1 cellular context compared by ENCODE assay signal in genomic region chr11:64358907-64359711, GRCh38.
TF ChIP-seq lines count a peak whose summit lies in the region.

Gene RPS6KA4 (plus strand): TSS chr11:64359162. CDS start chr11:64359236, 74 bp downstream.

TF ChIP-seq in HEK293, 187 proteins besides CTCF, POLR2A, EP300 and RAD21 (continued from another document and continues in another):
- TF ChIP-seq, protein P1, sequence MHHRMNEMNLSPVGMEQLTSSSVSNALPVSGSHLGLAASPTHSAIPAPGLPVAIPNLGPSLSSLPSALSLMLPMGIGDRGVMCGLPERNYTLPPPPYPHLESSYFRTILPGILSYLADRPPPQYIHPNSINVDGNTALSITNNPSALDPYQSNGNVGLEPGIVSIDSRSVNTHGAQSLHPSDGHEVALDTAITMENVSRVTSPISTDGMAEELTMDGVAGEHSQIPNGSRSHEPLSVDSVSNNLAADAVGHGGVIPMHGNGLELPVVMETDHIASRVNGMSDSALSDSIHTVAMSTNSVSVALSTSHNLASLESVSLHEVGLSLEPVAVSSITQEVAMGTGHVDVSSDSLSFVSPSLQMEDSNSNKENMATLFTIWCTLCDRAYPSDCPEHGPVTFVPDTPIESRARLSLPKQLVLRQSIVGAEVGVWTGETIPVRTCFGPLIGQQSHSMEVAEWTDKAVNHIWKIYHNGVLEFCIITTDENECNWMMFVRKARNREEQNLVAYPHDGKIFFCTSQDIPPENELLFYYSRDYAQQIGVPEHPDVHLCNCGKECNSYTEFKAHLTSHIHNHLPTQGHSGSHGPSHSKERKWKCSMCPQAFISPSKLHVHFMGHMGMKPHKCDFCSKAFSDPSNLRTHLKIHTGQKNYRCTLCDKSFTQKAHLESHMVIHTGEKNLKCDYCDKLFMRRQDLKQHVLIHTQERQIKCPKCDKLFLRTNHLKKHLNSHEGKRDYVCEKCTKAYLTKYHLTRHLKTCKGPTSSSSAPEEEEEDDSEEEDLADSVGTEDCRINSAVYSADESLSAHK (tag by site-specific recombination; IDR thresholded peaks at IDR 0.05): no peak
- TF ChIP-seq ZNF837 (tag by site-specific recombination; IDR thresholded peaks at IDR 0.05) (no peak), ZNF2 (tag by site-specific recombination; IDR thresholded peaks at IDR 0.05) (no peak), ZNF658 (tag by site-specific recombination; IDR thresholded peaks at IDR 0.05) (no peak), SP7 (tag by site-specific recombination; IDR thresholded peaks at IDR 0.05) (no peak), ZNF561 (tag by site-specific recombination; IDR thresholded peaks at IDR 0.05; ENCODE audit: borderline replicate concordance) (no peak; the same call in 1 of the 2 replicates), ZNF501 (tag by site-specific recombination; IDR thresholded peaks at IDR 0.05) (no peak), ZBTB7A (tag by site-specific recombination; IDR thresholded peaks at IDR 0.05; ENCODE audit: low read depth) (no peak), ZNF341 (tag by site-specific recombination; IDR thresholded peaks at IDR 0.05; ENCODE audit: low read depth) (peak; percentile 89), ZNF768 (tag by site-specific recombination; IDR thresholded peaks at IDR 0.05) (no peak), REPIN1 (tag by site-specific recombination; IDR thresholded peaks at IDR 0.05; ENCODE audit: low read depth) (no peak), ZBTB48 (tag by site-specific recombination; IDR thresholded peaks at IDR 0.05) (0 out of 2 replicates have a peak, but pooled peaks have one; percentile 15), ZNF404 (tag by site-specific recombination; IDR thresholded peaks at IDR 0.05) (no peak), ZNF521 (tag by site-specific recombination; IDR thresholded peaks at IDR 0.05) (no peak), ZNF133 (tag by site-specific recombination; IDR thresholded peaks at IDR 0.05) (no peak), ZNF791 (tag by site-specific recombination; IDR thresholded peaks at IDR 0.05) (no peak), ZNF223 (tag by site-specific recombination; IDR thresholded peaks at IDR 0.05) (no peak), ZNF610 (tag by site-specific recombination; IDR thresholded peaks at IDR 0.05; ENCODE audit: borderline replicate concordance) (no peak), ZNF792 (tag by site-specific recombination; IDR thresholded peaks at IDR 0.05) (no peak), ZNF157 (tag by site-specific recombination; IDR thresholded peaks at IDR 0.05) (no peak), ZNF624 (tag by site-specific recombination; IDR thresholded peaks at IDR 0.05) (no peak), FEZF1 (tag by site-specific recombination; IDR thresholded peaks at IDR 0.05) (no peak), ZNF266 (tag by site-specific recombination; IDR thresholded peaks at IDR 0.05; ENCODE audit: low read depth) (no peak), ZNF585B (tag by site-specific recombination; IDR thresholded peaks at IDR 0.05) (no peak), ZNF18 (tag by site-specific recombination; IDR thresholded peaks at IDR 0.05) (no peak), ZNF302 (tag by site-specific recombination; IDR thresholded peaks at IDR 0.05; ENCODE audit: low read depth) (no peak), ZNF571 (tag by site-specific recombination; IDR thresholded peaks at IDR 0.05) (no peak), ZNF221 (tag by site-specific recombination; IDR thresholded peaks at IDR 0.05; ENCODE audit: borderline replicate concordance) (no peak), ZFP37 (tag by site-specific recombination; IDR thresholded peaks at IDR 0.05) (no peak), ZFP69B (tag by site-specific recombination; IDR thresholded peaks at IDR 0.05) (0 out of 2 replicates have a peak, but pooled peaks have one; percentile 29), ZNF548 (tag by site-specific recombination; IDR thresholded peaks at IDR 0.05) (no peak), ZNF549 (tag by site-specific recombination; IDR thresholded peaks at IDR 0.05) (no peak), PBX3 (CRISPR knock-in tag; IDR thresholded peaks at IDR 0.05) (no peak), ZNF530 (tag by site-specific recombination; IDR thresholded peaks at IDR 0.05; ENCODE audit: low read depth) (no peak), ZNF510 (tag by site-specific recombination; IDR thresholded peaks at IDR 0.05; ENCODE audit: insufficient replicate concordance) (no peak), ZNF416 (tag by site-specific recombination; IDR thresholded peaks at IDR 0.05) (no peak), ZNF433 (tag by site-specific recombination; IDR thresholded peaks at IDR 0.05; ENCODE audit: low read depth) (no peak), ZNF394 (tag by site-specific recombination; IDR thresholded peaks at IDR 0.05; ENCODE audit: borderline replicate concordance) (no peak), ZNF24 (tag by site-specific recombination; IDR thresholded peaks at IDR 0.05) (no peak), PRDM2 (tag by site-specific recombination; IDR thresholded peaks at IDR 0.05; ENCODE audit: borderline replicate concordance) (no peak), ZNF621 (tag by site-specific recombination; IDR thresholded peaks at IDR 0.05) (no peak), ZNF544 (tag by site-specific recombination; IDR thresholded peaks at IDR 0.05) (no peak)
- TF ChIP-seq, protein P2, sequence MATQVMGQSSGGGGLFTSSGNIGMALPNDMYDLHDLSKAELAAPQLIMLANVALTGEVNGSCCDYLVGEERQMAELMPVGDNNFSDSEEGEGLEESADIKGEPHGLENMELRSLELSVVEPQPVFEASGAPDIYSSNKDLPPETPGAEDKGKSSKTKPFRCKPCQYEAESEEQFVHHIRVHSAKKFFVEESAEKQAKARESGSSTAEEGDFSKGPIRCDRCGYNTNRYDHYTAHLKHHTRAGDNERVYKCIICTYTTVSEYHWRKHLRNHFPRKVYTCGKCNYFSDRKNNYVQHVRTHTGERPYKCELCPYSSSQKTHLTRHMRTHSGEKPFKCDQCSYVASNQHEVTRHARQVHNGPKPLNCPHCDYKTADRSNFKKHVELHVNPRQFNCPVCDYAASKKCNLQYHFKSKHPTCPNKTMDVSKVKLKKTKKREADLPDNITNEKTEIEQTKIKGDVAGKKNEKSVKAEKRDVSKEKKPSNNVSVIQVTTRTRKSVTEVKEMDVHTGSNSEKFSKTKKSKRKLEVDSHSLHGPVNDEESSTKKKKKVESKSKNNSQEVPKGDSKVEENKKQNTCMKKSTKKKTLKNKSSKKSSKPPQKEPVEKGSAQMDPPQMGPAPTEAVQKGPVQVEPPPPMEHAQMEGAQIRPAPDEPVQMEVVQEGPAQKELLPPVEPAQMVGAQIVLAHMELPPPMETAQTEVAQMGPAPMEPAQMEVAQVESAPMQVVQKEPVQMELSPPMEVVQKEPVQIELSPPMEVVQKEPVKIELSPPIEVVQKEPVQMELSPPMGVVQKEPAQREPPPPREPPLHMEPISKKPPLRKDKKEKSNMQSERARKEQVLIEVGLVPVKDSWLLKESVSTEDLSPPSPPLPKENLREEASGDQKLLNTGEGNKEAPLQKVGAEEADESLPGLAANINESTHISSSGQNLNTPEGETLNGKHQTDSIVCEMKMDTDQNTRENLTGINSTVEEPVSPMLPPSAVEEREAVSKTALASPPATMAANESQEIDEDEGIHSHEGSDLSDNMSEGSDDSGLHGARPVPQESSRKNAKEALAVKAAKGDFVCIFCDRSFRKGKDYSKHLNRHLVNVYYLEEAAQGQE (tag by site-specific recombination; IDR thresholded peaks at IDR 0.05): no peak
- TF ChIP-seq, protein P3, sequence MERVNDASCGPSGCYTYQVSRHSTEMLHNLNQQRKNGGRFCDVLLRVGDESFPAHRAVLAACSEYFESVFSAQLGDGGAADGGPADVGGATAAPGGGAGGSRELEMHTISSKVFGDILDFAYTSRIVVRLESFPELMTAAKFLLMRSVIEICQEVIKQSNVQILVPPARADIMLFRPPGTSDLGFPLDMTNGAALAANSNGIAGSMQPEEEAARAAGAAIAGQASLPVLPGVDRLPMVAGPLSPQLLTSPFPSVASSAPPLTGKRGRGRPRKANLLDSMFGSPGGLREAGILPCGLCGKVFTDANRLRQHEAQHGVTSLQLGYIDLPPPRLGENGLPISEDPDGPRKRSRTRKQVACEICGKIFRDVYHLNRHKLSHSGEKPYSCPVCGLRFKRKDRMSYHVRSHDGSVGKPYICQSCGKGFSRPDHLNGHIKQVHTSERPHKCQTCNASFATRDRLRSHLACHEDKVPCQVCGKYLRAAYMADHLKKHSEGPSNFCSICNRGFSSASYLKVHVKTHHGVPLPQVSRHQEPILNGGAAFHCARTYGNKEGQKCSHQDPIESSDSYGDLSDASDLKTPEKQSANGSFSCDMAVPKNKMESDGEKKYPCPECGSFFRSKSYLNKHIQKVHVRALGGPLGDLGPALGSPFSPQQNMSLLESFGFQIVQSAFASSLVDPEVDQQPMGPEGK (tag by site-specific recombination; IDR thresholded peaks at IDR 0.05): peak; percentile 60
- TF ChIP-seq, protein P4, sequence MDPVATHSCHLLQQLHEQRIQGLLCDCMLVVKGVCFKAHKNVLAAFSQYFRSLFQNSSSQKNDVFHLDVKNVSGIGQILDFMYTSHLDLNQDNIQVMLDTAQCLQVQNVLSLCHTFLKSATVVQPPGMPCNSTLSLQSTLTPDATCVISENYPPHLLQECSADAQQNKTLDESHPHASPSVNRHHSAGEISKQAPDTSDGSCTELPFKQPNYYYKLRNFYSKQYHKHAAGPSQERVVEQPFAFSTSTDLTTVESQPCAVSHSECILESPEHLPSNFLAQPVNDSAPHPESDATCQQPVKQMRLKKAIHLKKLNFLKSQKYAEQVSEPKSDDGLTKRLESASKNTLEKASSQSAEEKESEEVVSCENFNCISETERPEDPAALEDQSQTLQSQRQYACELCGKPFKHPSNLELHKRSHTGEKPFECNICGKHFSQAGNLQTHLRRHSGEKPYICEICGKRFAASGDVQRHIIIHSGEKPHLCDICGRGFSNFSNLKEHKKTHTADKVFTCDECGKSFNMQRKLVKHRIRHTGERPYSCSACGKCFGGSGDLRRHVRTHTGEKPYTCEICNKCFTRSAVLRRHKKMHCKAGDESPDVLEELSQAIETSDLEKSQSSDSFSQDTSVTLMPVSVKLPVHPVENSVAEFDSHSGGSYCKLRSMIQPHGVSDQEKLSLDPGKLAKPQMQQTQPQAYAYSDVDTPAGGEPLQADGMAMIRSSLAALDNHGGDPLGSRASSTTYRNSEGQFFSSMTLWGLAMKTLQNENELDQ (tag by site-specific recombination; IDR thresholded peaks at IDR 0.05; ENCODE audit: low read depth): no peak
- TF ChIP-seq, protein P5, sequence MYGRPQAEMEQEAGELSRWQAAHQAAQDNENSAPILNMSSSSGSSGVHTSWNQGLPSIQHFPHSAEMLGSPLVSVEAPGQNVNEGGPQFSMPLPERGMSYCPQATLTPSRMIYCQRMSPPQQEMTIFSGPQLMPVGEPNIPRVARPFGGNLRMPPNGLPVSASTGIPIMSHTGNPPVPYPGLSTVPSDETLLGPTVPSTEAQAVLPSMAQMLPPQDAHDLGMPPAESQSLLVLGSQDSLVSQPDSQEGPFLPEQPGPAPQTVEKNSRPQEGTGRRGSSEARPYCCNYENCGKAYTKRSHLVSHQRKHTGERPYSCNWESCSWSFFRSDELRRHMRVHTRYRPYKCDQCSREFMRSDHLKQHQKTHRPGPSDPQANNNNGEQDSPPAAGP (tag by site-specific recombination; IDR thresholded peaks at IDR 0.05): peak; percentile 76; the same call in 1 of the 2 replicates
